In genomic region chr19:35756373-35757230, GRCh38 we compare ENCODE assay signal across 7 cellular contexts. TPM values are rescaled to one million over a fixed set of nuclear protein-coding genes. Genes with fewer than 3 reads are reported as not detected.
DNase-seq lines count a peak whose midpoint lies in the region; ATAC-seq and TF ChIP-seq lines count a peak whose summit lies in the region.

TSS of gene HSPB6 (minus strand) at chr19:35757029. CDS start at chr19:35757008, 21 bp downstream.

- H3K36me3 ChIP-seq in HCT116 (ENCODE audit: control insufficient read depth in 1 of 2, insufficient read depth in 2 of 2, low read length in 2 of 2) = peaks cover under 1 to 12% of the 10 kb centered on the region in 2 experiments; a peak in 3 of 4 replicates
- peaks cover 28% of the 10 kb centered on the region for H3K36me3 ChIP-seq in right atrium auricular region

- no peak for TF ChIP-seq POLR2A in HCT116 (IDR thresholded peaks at IDR 0.05; ENCODE audit: borderline replicate concordance, extremely low read depth, insufficient read depth, insufficient read length)

- H2AFZ ChIP-seq in HCT116 (ENCODE audit: low read depth, low read length, poor library complexity, severe bottlenecking) = no peak within 1 kb of the TSS

- TF ChIP-seq CTCF in HCT116 (IDR thresholded peaks at IDR 0.05 in 2 of 3, conservative IDR thresholded peaks at IDR 0.05 in 1 of 3; ENCODE audit: borderline replicate concordance in 1 of 3, insufficient read depth in 1 of 3, low read depth in 2 of 3, low read length in 2 of 3) = no peak
- TF ChIP-seq CTCF in right atrium auricular region (IDR thresholded peaks at IDR 0.05) = no peak

- intact Hi-C loops in HCT116 (cut with micrococcal nuclease) (no loop called here), sciatic nerve (cut with DNase I) (no loop called here)

- peaks cover 17% of the 10 kb centered on the region for H3K79me2 ChIP-seq in HCT116 (ENCODE audit: insufficient read depth, low read length)

- peak within 1 kb of the TSS; percentile 83 for H3K4me2 ChIP-seq in HCT116 (ENCODE audit: low read length)

- H3K4me3 ChIP-seq in HCT116 (replicated peaks in 1 of 2; ENCODE audit: low read depth in 1 of 2, low read length in 2 of 2) (peak within 1 kb of the TSS; percentile 92 to 96), right atrium auricular region (peak within 1 kb of the TSS; percentile 42 to 93)

- H3K9me3 ChIP-seq in HCT116 (ENCODE audit: control insufficient read depth in 1 of 2, insufficient read depth in 1 of 2, low read depth in 1 of 2, low read length in 2 of 2) (no peaks in the 10 kb centered on the region), right atrium auricular region (no peaks in the 10 kb centered on the region)

- peak within 1 kb of the TSS; percentile 56 for H3K9ac ChIP-seq in HCT116 (ENCODE audit: low read length)

- TF ChIP-seq RAD21 in HCT116 (IDR thresholded peaks at IDR 0.05; ENCODE audit: low read depth) = no peak

- peak within 1 kb of the TSS; percentile 99 for H3K4me3 Mint-ChIP-seq in activated naive CD4-positive, alpha-beta T cell treated with anti-CD3 and anti-CD28 coated beads, Interleukin-2, amount 50 U/mL, for 24 hours

- POLR2A ChIA-PET in HCT116 (lab: Charles Lee) = interaction anchor here (0.9 to 2.3 kb wide), 4 partner anchors 8 to 12 kb away, joined by 3 to 20 read pairs (median 4); partner anchors contain the start of genes LIN37, PSENEN and U2AF1L4

- no peaks in the 10 kb centered on the region for H3K9me3 Mint-ChIP-seq in activated naive CD4-positive, alpha-beta T cell treated with anti-CD3 and anti-CD28 coated beads, Interleukin-2, amount 50 U/mL, for 24 hours

- BruUV-seq in HCT116 (replicated peaks; lab: Mats Ljungman, UMichigan) = no TSS peak

- peak within 1 kb of the TSS; percentile 99 for H3K27ac Mint-ChIP-seq in activated naive CD4-positive, alpha-beta T cell treated with anti-CD3 and anti-CD28 coated beads, Interleukin-2, amount 50 U/mL, for 24 hours

- CTCF ChIA-PET in HCT116 (lab: Charles Lee) = interaction anchor here (1.0 kb wide), 1 partner anchor 8 kb away, joined by 5 read pairs; the partner anchor contains the start of gene LIN37

- no peak for ATAC-seq in HCT116
- ATAC-seq in sciatic nerve = peak; percentile 25
- ATAC-seq in HG03196 (IDR thresholded peaks at IDR 0.05; ENCODE audit: unreplicated experiment) = no peak
- no peak for ATAC-seq in GM18520 (IDR thresholded peaks at IDR 0.05; ENCODE audit: unreplicated experiment)

- no peaks in the 10 kb centered on the region for H3K27me3 ChIP-seq in HCT116 (ENCODE audit: insufficient read depth, low read length)
- H3K27me3 ChIP-seq in right atrium auricular region = no peaks in the 10 kb centered on the region

- H3K27me3 Mint-ChIP-seq in activated naive CD4-positive, alpha-beta T cell treated with anti-CD3 and anti-CD28 coated beads, Interleukin-2, amount 50 U/mL, for 24 hours = peaks cover 7% of the 10 kb centered on the region

- no peaks in the 10 kb centered on the region for H3K9me2 ChIP-seq in HCT116 (ENCODE audit: insufficient read depth)

- H3K27ac ChIP-seq in HCT116 (ENCODE audit: low read depth, low read length) (peak within 1 kb of the TSS; percentile 75), right atrium auricular region (peak within 1 kb of the TSS; percentile 97 to 98)

- RAD21 ChIA-PET in HCT116 (lab: Charles Lee; ENCODE audit: low non-redundant PET in 1 of 2, low total read pairs in 2 of 2, uncharacterized antibody in 2 of 2, unreplicated experiment in 2 of 2) = no interaction called here

- H3K4me1 ChIP-seq in HCT116 (ENCODE audit: control insufficient read depth in 1 of 2, insufficient read depth in 2 of 2, low read length in 2 of 2) (peaks cover 14 to 25% of the 10 kb centered on the region in 2 experiments), right atrium auricular region (peaks cover 0 to 43% of the 10 kb centered on the region in 2 donors)

- peaks cover 4% of the 10 kb centered on the region for H3K36me3 Mint-ChIP-seq in activated naive CD4-positive, alpha-beta T cell treated with anti-CD3 and anti-CD28 coated beads, Interleukin-2, amount 50 U/mL, for 24 hours

- peaks cover 31% of the 10 kb centered on the region for H3K4me1 Mint-ChIP-seq in activated naive CD4-positive, alpha-beta T cell treated with anti-CD3 and anti-CD28 coated beads, Interleukin-2, amount 50 U/mL, for 24 hours

- no peaks in the 10 kb centered on the region for H4K20me1 ChIP-seq in HCT116 (ENCODE audit: insufficient read depth)

- DNase-seq in HCT116 (ENCODE audit: low read depth, low spot score) (no peak), right atrium auricular region (ENCODE audit: low spot score) (peak; percentile 86), sciatic nerve (ENCODE audit: low spot score) (peak; percentile 82), germinal center (ENCODE audit: low spot score) (no peak)

TF ChIP-seq in HCT116, 20 proteins besides CTCF, POLR2A, EP300 and RAD21:
- no peak for TF ChIP-seq CEBPB (IDR thresholded peaks at IDR 0.05; ENCODE audit: low read depth)
- no peak for TF ChIP-seq YY1 (IDR thresholded peaks at IDR 0.05; ENCODE audit: extremely low read depth, insufficient replicate concordance, low read depth, low read length)
- no peak for TF ChIP-seq EZH2 (IDR thresholded peaks at IDR 0.05)
- no peak for TF ChIP-seq TCF7L2 (IDR thresholded peaks at IDR 0.05; ENCODE audit: borderline replicate concordance, extremely low read depth, insufficient read depth, insufficient read length)
- TF ChIP-seq POLR2AphosphoS5 (IDR thresholded peaks at IDR 0.05; ENCODE audit: low read depth, low read length) = no peak
- TF ChIP-seq ELF1 (IDR thresholded peaks at IDR 0.05; ENCODE audit: borderline replicate concordance, low read depth) = no peak
- no peak for TF ChIP-seq MAX (IDR thresholded peaks at IDR 0.05)
- TF ChIP-seq SIN3A (IDR thresholded peaks at IDR 0.05; ENCODE audit: low read depth) = no peak

RNA-seq across cellular contexts. Expression of gene HSPB6, which starts in this region (rescaled TPM):
- total RNA-seq in HCT116 (2021; ENCODE audit: unreplicated experiment) (0.93 TPM), right atrium auricular region (100 to 1,000 TPM in 1 of 2 donors, 10 to 100 TPM in 1; 98.4 to 104 TPM), sciatic nerve (79.7 TPM)
- 0.77 and 0.99 TPM in 2 replicates for polyA plus RNA-seq in HCT116 (2012)

Comparison
In these comparisons a context has a peak if more than half of its experiments do, and no peak if none do; other contexts are left out.
1. RNA of gene HSPB6 (total RNA-seq): 98.4 to 104 TPM in right atrium auricular region and 79.7 TPM in sciatic nerve (single experiment); 0.93 TPM in HCT116 (single experiment); every median in the first group is over 10 times any median in the second.
2. DNase-seq: peak in right atrium auricular region (single experiment) and sciatic nerve (single experiment); none in HCT116 (single experiment) and germinal center (single experiment).